ENCODE assay signal across 24 cellular contexts in the genomic region with DNA sequence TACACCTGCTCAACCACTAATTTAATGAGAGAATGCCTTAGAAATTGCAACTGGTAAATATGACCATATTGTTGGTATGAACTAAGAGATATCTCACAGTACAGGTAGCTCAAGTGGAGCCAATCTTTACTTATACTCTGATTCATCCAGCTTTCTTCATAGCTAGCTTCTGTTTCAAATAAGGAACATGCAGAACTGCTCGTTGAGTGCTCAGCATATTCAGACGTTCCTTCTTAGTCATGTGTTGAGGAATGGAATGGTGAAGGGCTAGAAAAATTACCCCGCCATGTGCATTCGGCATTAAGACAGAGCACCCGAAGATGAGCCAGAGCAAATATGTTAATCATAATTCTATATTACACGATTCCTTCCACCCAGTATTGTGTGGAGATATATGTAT.
"Had no signal": no experiment of that assay in that cellular context is flagged by ENCODE, and none has a peak within 500 bp of the region (broad histone marks: within the 10 kb centered on the region; RNA-seq: fewer than 3 reads in every experiment).

No MANE protein-coding gene starts in this region.

- H3K36me3 ChIP-seq: ascending aorta, breast epithelium had no signal

- ATAC-seq: activated CD8-positive, alpha-beta T cell treated with anti-CD3 and anti-CD28 coated beads for 36 hours; body of pancreas had no signal

- H3K4me1 ChIP-seq: ascending aorta, body of pancreas, breast epithelium had no signal

- H3K4me3 ChIP-seq: ascending aorta, body of pancreas, breast epithelium had no signal

- H3K27ac ChIP-seq: ascending aorta, body of pancreas, breast epithelium had no signal

- H3K9me3 ChIP-seq: ascending aorta, body of pancreas, breast epithelium had no signal

- DNase-seq: activated CD4-positive, alpha-beta T cell treated with anti-CD3 and anti-CD28 coated beads, Interleukin-2, amount 10 ng/mL, durations not matched to agents 24 days and 14 days; activated CD4-positive, alpha-beta T cell treated with anti-CD3 and anti-CD28 coated beads, Interleukin-2, amount 50 U/mL, for 4 hours; activated CD8-positive, alpha-beta T cell treated with anti-CD3 and anti-CD28 coated beads for 36 hours; activated gamma-delta T cell; activated naive CD4-positive, alpha-beta T cell treated with Interleukin-2 at 50 U/mL for 16 hours; activated naive CD8-positive, alpha-beta T cell treated with anti-CD3 and anti-CD28 coated beads, Interleukin-2, amount 10 ng/mL, durations not matched to agents 7 days and 5 days; activated T-cell treated with anti-CD3 and anti-CD28 coated beads, Interleukin-2, amount 50 U/mL, for 24 hours; amygdala; body of pancreas; caudate nucleus; cerebellar nuclear complex; NCI-H1092 treated with DMSO at 0.1 percent for 48 hours; NCI-H1417 treated with DMSO at 0.1 percent for 48 hours; NCI-H187 treated with DMSO at 0.1 percent for 48 hours; NCI-H2081; NCI-H345; NCI-H524 treated with DMSO at 0.1 percent for 48 hours; Right ventricle myocardium superior; SW 1271; T-helper 1 cell; T-helper 2 cell; T-helper 9 cell had no signal

- H3K27me3 ChIP-seq: ascending aorta, body of pancreas, breast epithelium had no signal
